In the genomic region with DNA sequence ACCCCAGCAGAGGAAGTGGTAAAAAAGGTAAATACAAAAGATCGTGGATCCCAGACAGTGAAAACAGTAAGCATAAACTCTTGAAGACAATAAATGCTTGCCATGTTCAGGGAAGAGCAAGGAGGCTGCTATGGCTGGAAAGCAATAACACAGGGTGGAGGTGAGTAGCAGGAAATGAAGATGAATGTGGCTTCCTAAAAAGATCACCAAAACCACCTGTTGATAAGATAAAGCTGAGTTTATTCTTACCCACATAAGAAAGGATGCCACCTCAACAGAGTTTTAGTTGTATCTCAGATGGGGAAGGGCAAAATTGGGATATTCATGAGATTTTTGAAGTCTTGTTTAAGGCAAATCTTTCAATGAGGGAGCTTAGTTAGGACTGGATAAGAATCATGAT, we compare ENCODE assay signal across 16 cellular contexts.
DNase-seq lines count a peak whose midpoint lies in the region; ATAC-seq lines count a peak whose summit lies in the region.
"Had no signal": no experiment of that assay in that cellular context is flagged by ENCODE, and none has a peak within 500 bp of the region (broad histone marks: within the 10 kb centered on the region; RNA-seq: fewer than 3 reads in every experiment).

No MANE protein-coding gene starts in this region.

- no peak overlapping the region for H3K27ac ChIP-seq in CD4-positive, alpha-beta memory T cell (ENCODE audit: low read depth, low read length)
- H3K27ac ChIP-seq: C4-2B had no signal

- ATAC-seq in GM21515 (IDR thresholded peaks at IDR 0.05; ENCODE audit: unreplicated experiment) (no peak), HG03520 (IDR thresholded peaks at IDR 0.05; ENCODE audit: unreplicated experiment) (no peak)
- ATAC-seq: CD8-positive, alpha-beta T cell had no signal

- H3K4me3 Mint-ChIP-seq in CD4-positive, alpha-beta memory T cell, result peak overlapping the region in 6 of 8 donors; percentile 35 to 78 (median 61)
- no peak overlapping the region for H3K4me3 Mint-ChIP-seq in activated CD4-positive, alpha-beta memory T cell treated with anti-CD3 and anti-CD28 coated beads for 36 hours
- peak overlapping the region in 4 of 5 donors; percentile 38 to 57 (median 48) for H3K4me3 Mint-ChIP-seq in immature natural killer cell
- H3K4me3 Mint-ChIP-seq: B cell, HFFc6 had no signal

- H3K9me3 ChIP-seq in CD4-positive, alpha-beta memory T cell (ENCODE audit: control insufficient read depth in 1 of 2, low read length in 2 of 2), result no peaks in the 10 kb centered on the region
- H3K9me3 ChIP-seq: Caco-2 had no signal

- H3K36me3 Mint-ChIP-seq in CD4-positive, alpha-beta memory T cell, result no peaks in the 10 kb centered on the region
- H3K36me3 Mint-ChIP-seq in activated CD4-positive, alpha-beta memory T cell treated with anti-CD3 and anti-CD28 coated beads for 36 hours, result peaks cover 6% of the 10 kb centered on the region
- no peaks in the 10 kb centered on the region for H3K36me3 Mint-ChIP-seq in immature natural killer cell
- H3K36me3 Mint-ChIP-seq: CD8-positive, alpha-beta T cell had no signal

- intact Hi-C loops in CD4-positive, alpha-beta memory T cell (cut with micrococcal nuclease), result no loop called here
- intact Hi-C loops in activated CD4-positive, alpha-beta memory T cell treated with anti-CD3 and anti-CD28 coated beads for 36 hours (cut with micrococcal nuclease), result loop anchor here (5.0 kb wide), 1 partner anchor 520 kb away; no protein-coding TSS in a partner anchor

- H3K4me3 ChIP-seq in CD4-positive, alpha-beta memory T cell (ENCODE audit: low read length in 2 of 2), result no peak overlapping the region
- no peak overlapping the region for H3K4me3 ChIP-seq in Jurkat, Clone E6-1 (ENCODE audit: low read length)

- POLR2A ChIA-PET in CD4-positive, alpha-beta memory T cell (lab: Charles Lee; ENCODE audit: partially characterized antibody), result no interaction called here
- POLR2A ChIA-PET in activated CD4-positive, alpha-beta memory T cell treated with anti-CD3 and anti-CD28 coated beads for 36 hours (lab: Charles Lee), result no interaction called here

- H3K27ac Mint-ChIP-seq in CD4-positive, alpha-beta memory T cell, result peak overlapping the region in 3 of 7 donors; percentile 45 to 71 (median 48)
- peak overlapping the region; percentile 75 for H3K27ac Mint-ChIP-seq in activated CD4-positive, alpha-beta memory T cell treated with anti-CD3 and anti-CD28 coated beads for 36 hours
- H3K27ac Mint-ChIP-seq in immature natural killer cell, result peak overlapping the region in 1 of 6 donors; percentile 42
- H3K27ac Mint-ChIP-seq: B cell; CD8-positive, alpha-beta T cell; HFFc6 had no signal

- CTCF ChIA-PET in CD4-positive, alpha-beta memory T cell (lab: Charles Lee; ENCODE audit: partially characterized antibody), result no interaction called here
- CTCF ChIA-PET in activated CD4-positive, alpha-beta memory T cell treated with anti-CD3 and anti-CD28 coated beads for 36 hours (lab: Charles Lee), result interaction anchor here (0.8 to 1.3 kb wide), 3 partner anchors 15 to 326 kb away, joined by 3 to 4 read pairs (median 3); no protein-coding TSS in a partner anchor

- H3K27me3 ChIP-seq in CD4-positive, alpha-beta memory T cell (ENCODE audit: insufficient read depth, low read length), result no peaks in the 10 kb centered on the region

- no peaks in the 10 kb centered on the region for H3K36me3 ChIP-seq in CD4-positive, alpha-beta memory T cell (ENCODE audit: insufficient read depth, low read length)

- peak in 2 of 5 donors; percentile 6 to 21 for DNase-seq in CD4-positive, alpha-beta memory T cell
- DNase-seq in Jurkat, Clone E6-1 (ENCODE audit: low read depth, low spot score), result peak; percentile 66
- no peak for DNase-seq in activated CD4-positive, alpha-beta memory T cell treated with anti-CD3 and anti-CD28 coated beads for 36 hours
- no peak for DNase-seq in immature natural killer cell
- no peak for DNase-seq in GOT3 (lab: John Stamatoyannopoulos, UW)
- DNase-seq: Caco-2; CD8-positive, alpha-beta T cell; DND-41; GDM1; HCEC 1CT; HFFc6; IMR-90 had no signal

- peaks cover 1 to 24% (median 9%) of the 10 kb centered on the region in 4 donors for H3K4me1 Mint-ChIP-seq in CD4-positive, alpha-beta memory T cell
- H3K4me1 Mint-ChIP-seq in activated CD4-positive, alpha-beta memory T cell treated with anti-CD3 and anti-CD28 coated beads for 36 hours (ENCODE audit: low read depth), result peaks cover 13% of the 10 kb centered on the region
- H3K4me1 Mint-ChIP-seq in immature natural killer cell, result peaks cover 0 to 12% of the 10 kb centered on the region in 2 donors
- H3K4me1 Mint-ChIP-seq: B cell had no signal

- peaks cover 0 to 28% (median 15%) of the 10 kb centered on the region in 8 donors for H3K9me3 Mint-ChIP-seq in CD4-positive, alpha-beta memory T cell
- peaks cover 23% of the 10 kb centered on the region for H3K9me3 Mint-ChIP-seq in activated CD4-positive, alpha-beta memory T cell treated with anti-CD3 and anti-CD28 coated beads for 36 hours
- peaks cover 0 to 18% (median 6%) of the 10 kb centered on the region in 6 donors for H3K9me3 Mint-ChIP-seq in immature natural killer cell

- peaks cover 21% of the 10 kb centered on the region for H3K4me1 ChIP-seq in CD4-positive, alpha-beta memory T cell (ENCODE audit: insufficient read depth, low read length)
- H3K4me1 ChIP-seq: Caco-2 had no signal

- H3K27me3 Mint-ChIP-seq in CD4-positive, alpha-beta memory T cell, result peaks cover 0 to 3% of the 10 kb centered on the region in 2 donors
- H3K27me3 Mint-ChIP-seq in activated CD4-positive, alpha-beta memory T cell treated with anti-CD3 and anti-CD28 coated beads for 36 hours, result peaks cover 1% of the 10 kb centered on the region
- H3K27me3 Mint-ChIP-seq in immature natural killer cell (ENCODE audit: low read depth in 3 of 3), result peaks cover 0 to 2% (median 1%) of the 10 kb centered on the region in 3 donors
- H3K27me3 Mint-ChIP-seq: B cell had no signal
